8 cellular contexts compared by ENCODE assay signal in the genomic region with DNA sequence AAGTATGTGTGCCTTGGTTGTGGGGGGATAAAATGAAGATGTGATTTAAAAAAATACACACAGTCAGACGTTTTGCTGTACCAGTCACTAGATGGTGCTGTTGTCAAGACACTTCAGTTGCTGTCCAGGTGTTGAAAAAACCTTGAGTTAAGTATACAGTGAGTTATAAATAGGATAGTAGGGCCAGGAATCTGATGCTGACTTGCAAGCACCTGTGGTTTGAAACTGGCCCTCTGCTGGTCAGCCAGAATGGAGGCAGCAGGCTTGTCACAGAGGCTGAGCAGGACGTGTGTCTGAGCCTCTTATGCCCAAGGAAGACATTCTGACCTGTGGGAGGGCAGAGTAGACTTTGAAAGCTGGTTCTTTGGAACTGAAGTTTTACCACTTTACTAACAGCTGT. TPM values are rescaled to one million over a fixed set of nuclear protein-coding genes. Genes with fewer than 3 reads are reported as not detected.
DNase-seq lines count a peak whose midpoint lies in the region; ATAC-seq and TF ChIP-seq lines count a peak whose summit lies in the region.

No MANE protein-coding gene starts in this region.

- H4K8ac ChIP-seq in mesendoderm (ENCODE audit: low read depth, low read length): no peak overlapping the region

- H3K4me2 ChIP-seq in SU-DHL-6 (ENCODE audit: low read depth, low read length, poor library complexity, severe bottlenecking) (no peak overlapping the region), mesendoderm (ENCODE audit: low read length) (no peak overlapping the region)

- H3K79me2 ChIP-seq in SU-DHL-6 (ENCODE audit: insufficient read depth, low read length) (no peaks in the 10 kb centered on the region), mesendoderm (ENCODE audit: control insufficient read depth, insufficient read depth, low read length) (no peaks in the 10 kb centered on the region)

- no peak overlapping the region for H4K5ac ChIP-seq in mesendoderm (ENCODE audit: low read length)

- H4K20me1 ChIP-seq in SU-DHL-6 (ENCODE audit: low read depth, low read length): no peaks in the 10 kb centered on the region

- peak; percentile 55 for ATAC-seq in effector memory CD8-positive, alpha-beta T cell (replicated peaks)
- no peak for ATAC-seq in GM19452 (IDR thresholded peaks at IDR 0.05; ENCODE audit: unreplicated experiment)
- ATAC-seq in GM19324 (IDR thresholded peaks at IDR 0.05; ENCODE audit: low FRiP score, unreplicated experiment): no peak

- WGBS in mesendoderm (ENCODE audit: extremely low coverage, insufficient coverage, low lambda C conversion rate): no CpG with 5 or more reads among the region's 2 CpGs

- no peak overlapping the region for H3K18ac ChIP-seq in mesendoderm (ENCODE audit: low read length)

- no peak overlapping the region for H2AK5ac ChIP-seq in mesendoderm (ENCODE audit: low read length)

- H3K27ac ChIP-seq in SU-DHL-6 (ENCODE audit: low read depth, low read length): peak overlapping the region; percentile 9; the same call in 1 of the 2 replicates
- no peak overlapping the region for H3K27ac ChIP-seq in mesendoderm (ENCODE audit: low read depth, low read length)

- H3K36me3 Mint-ChIP-seq in effector memory CD8-positive, alpha-beta T cell (ENCODE audit: insufficient read depth): peaks cover 38% of the 10 kb centered on the region

- H2BK5ac ChIP-seq in mesendoderm (ENCODE audit: low read length): no peak overlapping the region

- H3K36me3 ChIP-seq in SU-DHL-6 (ENCODE audit: low read length) (0 out of 2 replicates have a peak, but pooled peaks cover 4% of the 10 kb centered on the region), mesendoderm (ENCODE audit: control insufficient read depth, insufficient read depth, low read length) (peaks cover 6% of the 10 kb centered on the region)

- no peaks in the 10 kb centered on the region for H3K4me1 ChIP-seq in mesendoderm (ENCODE audit: control insufficient read depth, low read depth, low read length)

- no peak overlapping the region for H3K27ac Mint-ChIP-seq in effector memory CD8-positive, alpha-beta T cell

- no peaks in the 10 kb centered on the region for H3K27me3 Mint-ChIP-seq in effector memory CD8-positive, alpha-beta T cell

- H3K4ac ChIP-seq in mesendoderm (ENCODE audit: low read depth, low read length): no peak overlapping the region

- TF ChIP-seq CTCF in SU-DHL-6 (IDR thresholded peaks at IDR 0.05; ENCODE audit: insufficient read depth, low read length, poor library complexity, severe bottlenecking): peak; percentile 87

- H3K4me1 Mint-ChIP-seq in effector memory CD8-positive, alpha-beta T cell (ENCODE audit: low read depth in 2 of 2): peaks cover 0 to 2% of the 10 kb centered on the region in 2 donors

- no peak overlapping the region for H3K56ac ChIP-seq in mesendoderm (ENCODE audit: low read length)

- no peaks in the 10 kb centered on the region for H3K9me3 ChIP-seq in SU-DHL-6 (ENCODE audit: insufficient read depth, low read length)

- H3K27me3 ChIP-seq in SU-DHL-6 (ENCODE audit: low read length): no peaks in the 10 kb centered on the region
- H3K27me3 ChIP-seq in mesendoderm (ENCODE audit: insufficient read depth, low read length, poor library complexity): no peaks in the 10 kb centered on the region

- no peak overlapping the region for H3K23ac ChIP-seq in mesendoderm (ENCODE audit: low read length)

- H2BK120ac ChIP-seq in mesendoderm (ENCODE audit: low read depth, low read length): no peak overlapping the region

- H3F3A ChIP-seq in SU-DHL-6 (ENCODE audit: insufficient read depth): peaks cover 25% of the 10 kb centered on the region

- no peak overlapping the region for H3K4me3 Mint-ChIP-seq in effector memory CD8-positive, alpha-beta T cell

- no peaks in the 10 kb centered on the region for H3K9me2 ChIP-seq in SU-DHL-6 (replicated peaks; ENCODE audit: insufficient read depth, low read length)

- H2BK15ac ChIP-seq in mesendoderm (replicated peaks; ENCODE audit: low read depth): no peak overlapping the region

- H3K9ac ChIP-seq in SU-DHL-6 (ENCODE audit: low read length): no peak overlapping the region
- no peak overlapping the region for H3K9ac ChIP-seq in mesendoderm (ENCODE audit: low read length)

- no peaks in the 10 kb centered on the region for H3K9me3 Mint-ChIP-seq in effector memory CD8-positive, alpha-beta T cell

- no peak overlapping the region for H2AFZ ChIP-seq in SU-DHL-6 (ENCODE audit: low read depth, low read length, severe bottlenecking)

- H3K4me3 ChIP-seq in SU-DHL-6 (ENCODE audit: insufficient read depth, low read length, poor library complexity, severe bottlenecking) (no peak overlapping the region), mesendoderm (ENCODE audit: low read length) (no peak overlapping the region)

- peak; percentile 30 for DNase-seq in CD1c-positive myeloid dendritic cell (ENCODE audit: extremely low spot score)
- peak; percentile 36 for DNase-seq in GM19238 (ENCODE audit: insufficient read length, low spot score)
- DNase-seq in NCI-H1417 treated with DMSO at 0.1 percent for 48 hours (lab: John Stamatoyannopoulos, UW): peak; percentile 73
- peak in 2 of 3 experiments; percentile 1 to 17 for DNase-seq in effector memory CD8-positive, alpha-beta T cell
- peak; percentile 94 for DNase-seq in mesendoderm

- no peaks in the 10 kb centered on the region for H3K79me1 ChIP-seq in mesendoderm (ENCODE audit: low read length)

RNA-seq across cellular contexts. Expression of a gene that starts 27.8 kb away (rescaled TPM):
- polyA plus RNA-seq in mesendoderm (2013, experiment 1 of 2): 23.9 TPM
- 23.5 TPM for polyA plus RNA-seq in mesendoderm (2013, experiment 2 of 2)

RNA-seq across cellular contexts. Expression of a gene that starts 51.4 kb away (rescaled TPM):
- 15.6 TPM for polyA plus RNA-seq in mesendoderm (2013, experiment 1 of 2)
- polyA plus RNA-seq in mesendoderm (2013, experiment 2 of 2): 15.0 TPM

Comparison
In these comparisons a context has a peak if more than half of its experiments do, and no peak if none do; other contexts are left out.
1. DNase-seq: peak in every context shown above with its lines; median percentile 94 in mesendoderm; 73 in NCI-H1417 treated with DMSO at 0.1 percent for 48 hours; 36 in GM19238; 30 in CD1c-positive myeloid dendritic cell; 9 in effector memory CD8-positive, alpha-beta T cell.